ENCODE assay signal across 8 cellular contexts in genomic region chr3:42581709-42582473, GRCh38. TPM values are rescaled to one million over a fixed set of nuclear protein-coding genes. Genes with fewer than 3 reads are reported as not detected.
A peak's percentile ranks its signal among the peaks of the same experiment; 100 is the strongest.
DNase-seq lines count a peak whose midpoint lies in the region; ATAC-seq and TF ChIP-seq lines count a peak whose summit lies in the region.

TSS of gene SEC22C (minus strand) at chr3:42581967. CDS start at chr3:42569046, 12,921 bp downstream.

- H3K4me1 ChIP-seq in BE2C (no peaks in the 10 kb centered on the region), colonic mucosa (peaks cover 4% of the 10 kb centered on the region)

- H3K9me3 ChIP-seq in BE2C (no peaks in the 10 kb centered on the region), colonic mucosa (no peaks in the 10 kb centered on the region)

- no peaks in the 10 kb centered on the region for H3K27me3 ChIP-seq in BE2C
- no peaks in the 10 kb centered on the region for H3K27me3 ChIP-seq in colonic mucosa

- H3K36me3 ChIP-seq in BE2C (no peaks in the 10 kb centered on the region), colonic mucosa (no peaks in the 10 kb centered on the region)

- H3K4me3 ChIP-seq in BE2C (ENCODE audit: low read depth, low read length) (peak within 1 kb of the TSS; percentile 74), colonic mucosa (peak within 1 kb of the TSS; percentile 81)

- peak within 1 kb of the TSS; percentile 77 to 78 for H3K9ac ChIP-seq in colonic mucosa (ENCODE audit: low read depth in 2 of 2, low read length in 2 of 2)

- H3K27ac ChIP-seq in colonic mucosa: peak within 1 kb of the TSS; percentile 81

- intact Hi-C loops in colonic mucosa (cut with DNase I): loop anchor here (10.0 kb wide), 2 partner anchors 163 to 303 kb away; no protein-coding TSS in a partner anchor

- peak; percentile 93 for ATAC-seq in HG03439 (IDR thresholded peaks at IDR 0.05; ENCODE audit: unreplicated experiment)

- peak; percentile 80 for TF ChIP-seq POLR2A in GM19193 (IDR thresholded peaks at IDR 0.05; ENCODE audit: extremely low read depth, insufficient read depth, insufficient read length)

- DNase-seq in BE2C (peak; percentile 92), NCI-H524 treated with DMSO at 0.1 percent for 48 hours (lab: John Stamatoyannopoulos, UW) (peak; percentile 38), colonic mucosa (peak; percentile 94), left kidney (ENCODE audit: low read depth, low spot score) (peak; percentile 99)
- peak; percentile 97 for DNase-seq in activated CD4-positive, alpha-beta T cell treated with anti-CD3 and anti-CD28 coated beads for 48 hours
- DNase-seq in stimulated activated CD4-positive, alpha-beta T cell treated with anti-CD3 and anti-CD28 coated beads, Interleukin-2, amount 100 ng/mL, for 24 hours: peak; percentile 96

- no peak for TF ChIP-seq CTCF in BE2C (IDR thresholded peaks at IDR 0.05; ENCODE audit: low read depth, low read length)
- TF ChIP-seq CTCF in colonic mucosa (IDR thresholded peaks at IDR 0.05): no peak

RNA-seq across cellular contexts. Expression of gene SEC22C, which starts in this region (rescaled TPM):
- polyA plus RNA-seq in BE2C (2012; ENCODE audit: insufficient read depth, insufficient read length, low read depth): 17.3 TPM
- 10 to 100 TPM; 17.1 to 17.5 TPM for total RNA-seq in colonic mucosa

Comparison
In these comparisons a context has a peak if more than half of its experiments do, and no peak if none do; other contexts are left out.
1. Peak in every context shown above with its lines: DNase-seq, ATAC-seq, H3K4me3 ChIP-seq and H3K27ac ChIP-seq.
2. DNase-seq: peak in every context shown above with its lines; median percentile 99 in left kidney; 97 in activated CD4-positive, alpha-beta T cell treated with anti-CD3 and anti-CD28 coated beads for 48 hours; 96 in stimulated activated CD4-positive, alpha-beta T cell treated with anti-CD3 and anti-CD28 coated beads, Interleukin-2, amount 100 ng/mL, for 24 hours; 94 in colonic mucosa; 92 in BE2C; 38 in NCI-H524 treated with DMSO at 0.1 percent for 48 hours.